26 cellular contexts compared by ENCODE assay signal in the genomic region with DNA sequence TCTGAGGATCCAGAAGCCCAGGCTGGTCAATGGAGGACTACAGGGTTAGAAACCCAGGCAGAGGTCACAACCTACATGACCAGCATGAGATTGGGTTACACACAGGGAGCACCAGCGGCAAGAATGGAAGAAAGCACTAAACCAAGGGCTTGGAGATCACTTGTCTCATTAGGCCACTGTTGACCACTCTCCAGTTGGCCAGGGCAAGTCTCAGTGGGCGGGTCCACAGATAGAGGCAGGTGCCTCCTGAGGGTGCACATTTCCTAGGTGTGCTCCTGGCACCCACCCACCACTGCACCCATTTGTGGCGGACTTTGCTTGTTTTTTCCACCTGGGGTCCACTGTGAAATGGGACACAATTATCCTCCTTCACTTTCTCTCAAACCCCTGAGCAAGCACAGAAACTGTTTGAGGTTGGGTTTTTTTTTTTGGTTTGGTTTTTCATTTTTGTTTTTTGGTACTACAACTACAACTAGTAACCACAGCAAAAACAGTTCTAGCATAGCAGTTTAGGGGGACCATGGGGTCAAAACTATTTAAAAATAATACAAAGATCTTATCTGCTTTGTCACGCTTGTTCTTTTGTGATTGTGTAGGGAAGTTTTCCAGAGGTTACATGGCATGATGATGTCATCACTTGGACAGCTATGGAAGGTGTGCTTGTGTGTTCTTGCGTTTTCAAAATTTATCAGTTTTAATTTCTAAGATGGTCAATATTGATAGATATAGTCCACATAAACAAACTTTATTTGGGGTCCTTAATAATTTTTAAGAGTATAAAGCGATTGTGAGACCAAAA. TPM values are rescaled to one million over a fixed set of nuclear protein-coding genes. Genes with fewer than 3 reads are reported as not detected.
DNase-seq lines count a peak whose midpoint lies in the region; ATAC-seq and TF ChIP-seq lines count a peak whose summit lies in the region.
"Had no signal": no experiment of that assay in that cellular context is flagged by ENCODE, and none has a peak within 500 bp of the region (broad histone marks: within the 10 kb centered on the region; RNA-seq: fewer than 3 reads in every experiment).

No MANE protein-coding gene starts in this region.

- ATAC-seq in GM21723 (IDR thresholded peaks at IDR 0.05; ENCODE audit: unreplicated experiment) = peak; percentile 49
- no peak for ATAC-seq in sciatic nerve
- no peak for ATAC-seq in HG03039 (IDR thresholded peaks at IDR 0.05; ENCODE audit: unreplicated experiment)
- no peak for ATAC-seq in CD4-positive, alpha-beta T cell (ENCODE audit: poor library complexity)
- ATAC-seq: activated naive CD4-positive, alpha-beta T cell treated with anti-CD3 and anti-CD28 coated beads, Interleukin-2, amount 50 U/mL, for 72 hours; stimulated activated naive CD8-positive, alpha-beta T cell treated with anti-CD3 and anti-CD28 coated beads, Interleukin-15, amount 100 ng/mL, for 72 hours had no signal

- no peaks in the 10 kb centered on the region for H3K79me2 ChIP-seq in MM.1S (ENCODE audit: low read length)

- intact Hi-C loops in sciatic nerve (cut with DNase I) = no loop called here
- intact Hi-C loops in CD4-positive, alpha-beta T cell (cut with DNase I, micrococcal nuclease) = no loop called here

- no peak overlapping the region for H2AFZ ChIP-seq in MM.1S (ENCODE audit: low read length)

- no peaks in the 10 kb centered on the region for H3K4me1 Mint-ChIP-seq in CD4-positive, alpha-beta T cell (ENCODE audit: low read depth)

- no peaks in the 10 kb centered on the region for H3K36me3 ChIP-seq in MM.1S (replicated peaks; ENCODE audit: insufficient read depth, low read length)

- H3K4me2 ChIP-seq in MM.1S (ENCODE audit: low read depth, low read length) = peak overlapping the region; percentile 9; the same call in 1 of the 2 replicates

- no peaks in the 10 kb centered on the region for H3K9me3 ChIP-seq in MM.1S (replicated peaks; ENCODE audit: insufficient read depth, low read length)
- H3K9me3 ChIP-seq in CD4-positive, alpha-beta T cell (ENCODE audit: control insufficient read depth, low read length) = no peaks in the 10 kb centered on the region
- H3K9me3 ChIP-seq: sigmoid colon, thyroid gland had no signal

- no peaks in the 10 kb centered on the region for H3K27me3 Mint-ChIP-seq in CD4-positive, alpha-beta T cell
- H3K27me3 Mint-ChIP-seq: stimulated activated naive CD8-positive, alpha-beta T cell treated with anti-CD3 and anti-CD28 coated beads, Interleukin-15, amount 100 ng/mL, for 72 hours had no signal

- H3K9me2 ChIP-seq in MM.1S (replicated peaks; ENCODE audit: insufficient read depth, low read length) = no peaks in the 10 kb centered on the region

- H3F3A ChIP-seq in MM.1S (ENCODE audit: insufficient read depth, low read length) = 0 out of 2 replicates have a peak, but pooled peaks cover 5% of the 10 kb centered on the region

- POLR2A ChIA-PET in CD4-positive, alpha-beta T cell (lab: Charles Lee) = no interaction called here

- H4K20me1 ChIP-seq in MM.1S (ENCODE audit: insufficient read depth, low read length) = no peaks in the 10 kb centered on the region

- CTCF ChIA-PET in CD4-positive, alpha-beta T cell (lab: Charles Lee) = no interaction called here

- DNase-seq in MM.1S = peak; percentile 37
- peak; percentile 33 for DNase-seq in dermis blood vessel endothelial cell
- peak; percentile 51 for DNase-seq in sciatic nerve (ENCODE audit: low spot score)
- no peak for DNase-seq in NCI-H2081 treated with DMSO at 0.1 percent for 48 hours (lab: John Stamatoyannopoulos, UW)
- DNase-seq in CD4-positive, alpha-beta T cell = no peak
- DNase-seq: activated CD4-positive, alpha-beta T cell treated with anti-CD3 and anti-CD28 coated beads for 4 hours; anterior cingulate cortex; caudate nucleus; CD8-positive, alpha-beta memory T cell; H9; NCI-H2029 treated with DMSO at 0.1 percent for 48 hours; SIG-M5; sigmoid colon; stimulated activated CD4-positive, alpha-beta T cell treated with anti-CD3 and anti-CD28 coated beads, Interleukin-15, amount 100 ng/mL, for 24 hours; stimulated activated naive CD8-positive, alpha-beta T cell treated with anti-CD3 and anti-CD28 coated beads, Interleukin-15, amount 100 ng/mL, for 72 hours; thyroid gland had no signal

- peaks cover 48% of the 10 kb centered on the region for H3K36me3 Mint-ChIP-seq in CD4-positive, alpha-beta T cell (ENCODE audit: low read depth)
- H3K36me3 Mint-ChIP-seq: activated naive CD4-positive, alpha-beta T cell treated with anti-CD3 and anti-CD28 coated beads, Interleukin-2, amount 50 U/mL, for 72 hours had no signal

- no peak overlapping the region for H3K27ac ChIP-seq in MM.1S (ENCODE audit: low read length)
- H3K27ac ChIP-seq in CD4-positive, alpha-beta T cell (ENCODE audit: low read depth, low read length) = no peak overlapping the region
- H3K27ac ChIP-seq: sigmoid colon, thyroid gland had no signal

- no peak for TF ChIP-seq CTCF in MM.1S (IDR thresholded peaks at IDR 0.05; ENCODE audit: low read length)
- no peak for TF ChIP-seq CTCF in CD4-positive, alpha-beta T cell (IDR thresholded peaks at IDR 0.05)

- H3K4me3 ChIP-seq in MM.1S (ENCODE audit: low read length) = no peak overlapping the region
- H3K4me3 ChIP-seq: lung, sigmoid colon, thyroid gland had no signal

- H3K27me3 ChIP-seq in MM.1S (replicated peaks; ENCODE audit: insufficient read depth, low read length) = peaks cover 5% of the 10 kb centered on the region; the same call in 1 of the 2 replicates
- H3K27me3 ChIP-seq in CD4-positive, alpha-beta T cell (ENCODE audit: control insufficient read depth, insufficient read depth, low read length) = no peaks in the 10 kb centered on the region
- H3K27me3 ChIP-seq: sigmoid colon, thyroid gland had no signal

- peaks cover 23% of the 10 kb centered on the region for H3K4me1 ChIP-seq in MM.1S (ENCODE audit: low read length)
- H3K4me1 ChIP-seq: thyroid gland had no signal

- no peaks in the 10 kb centered on the region for H3K9me3 Mint-ChIP-seq in CD4-positive, alpha-beta T cell
- H3K9me3 Mint-ChIP-seq: activated naive CD4-positive, alpha-beta T cell treated with anti-CD3 and anti-CD28 coated beads, Interleukin-2, amount 50 U/mL, for 72 hours; CD8-positive, alpha-beta memory T cell; dendritic cell treated with granulocyte-macrophage colony-stimulating factor and Interleukin-4, amounts not matched to agents 40 ng/mL and 50 ng/mL, for 4 days; H9; neural crest cell; stimulated activated naive CD8-positive, alpha-beta T cell treated with anti-CD3 and anti-CD28 coated beads, Interleukin-15, amount 100 ng/mL, for 72 hours had no signal

- H3K27ac Mint-ChIP-seq in CD4-positive, alpha-beta T cell = no peak overlapping the region
- H3K27ac Mint-ChIP-seq: dendritic cell treated with granulocyte-macrophage colony-stimulating factor and Interleukin-4, amounts not matched to agents 40 ng/mL and 50 ng/mL, for 4 days; H9; stimulated activated naive CD8-positive, alpha-beta T cell treated with anti-CD3 and anti-CD28 coated beads, Interleukin-15, amount 100 ng/mL, for 72 hours had no signal

- no peak overlapping the region for H3K9ac ChIP-seq in MM.1S (ENCODE audit: low read length)

- no peak overlapping the region for H3K4me3 Mint-ChIP-seq in CD4-positive, alpha-beta T cell
- H3K4me3 Mint-ChIP-seq: CD8-positive, alpha-beta memory T cell; dendritic cell treated with granulocyte-macrophage colony-stimulating factor and Interleukin-4, amounts not matched to agents 40 ng/mL and 50 ng/mL, for 4 days; H9; neural crest cell; stimulated activated naive CD8-positive, alpha-beta T cell treated with anti-CD3 and anti-CD28 coated beads, Interleukin-15, amount 100 ng/mL, for 72 hours had no signal

RNA-seq across cellular contexts. Expression of a gene that starts 6.1 kb away (rescaled TPM):
- total RNA-seq in dermis blood vessel endothelial cell (2.7 and 10.8 TPM in 2 replicates), sciatic nerve (41.8 TPM)
- 1 to 10 TPM; 1.2 to 4.2 TPM for total RNA-seq in CD4-positive, alpha-beta T cell

RNA-seq across cellular contexts. Expression of a gene that starts 14.6 kb away (rescaled TPM):
- total RNA-seq in dermis blood vessel endothelial cell (0.19 TPM in 1 of 2 replicates, not detected in the other), sciatic nerve (6.3 TPM)
- 1 to 10 TPM in 1 of 2 experiments, under 1 TPM in 1; 0.81 to 1.3 TPM for total RNA-seq in CD4-positive, alpha-beta T cell
- total RNA-seq: glomerular endothelial cell, kidney epithelial cell had no signal

RNA-seq across cellular contexts. Expression of a gene that starts 17.3 kb away (rescaled TPM):
- total RNA-seq in dermis blood vessel endothelial cell (5.8 and 11.5 TPM in 2 replicates), sciatic nerve (31.2 TPM)
- total RNA-seq in CD4-positive, alpha-beta T cell = 10 to 100 TPM; 10.9 to 12.6 TPM

RNA-seq across cellular contexts. Expression of a gene that starts 31.0 kb away (rescaled TPM):
- total RNA-seq in dermis blood vessel endothelial cell (not detected in 2 replicates), sciatic nerve (not detected)
- not detected for total RNA-seq in CD4-positive, alpha-beta T cell
- total RNA-seq: activated naive CD4-positive, alpha-beta T cell treated with anti-CD3 and anti-CD28 coated beads, Interleukin-2, amount 50 U/mL, for 72 hours; CD8-positive, alpha-beta memory T cell; G401; glomerular endothelial cell; H9; kidney epithelial cell; mucosa of gallbladder; sigmoid colon; thyroid gland had no signal

RNA-seq across cellular contexts. Expression of a gene that starts 31.5 kb away (rescaled TPM):
- total RNA-seq in dermis blood vessel endothelial cell (under 0.01 and 0.23 TPM in 2 replicates), sciatic nerve (31.7 TPM)
- total RNA-seq in CD4-positive, alpha-beta T cell = 1 to 10 TPM; 8.9 to 9.6 TPM

Comparison
In these comparisons a context has a peak if more than half of its experiments do, and no peak if none do; other contexts are left out.
1. DNase-seq: peak in MM.1S (single experiment), dermis blood vessel endothelial cell (single experiment) and sciatic nerve (single experiment); none in NCI-H2081 treated with DMSO at 0.1 percent for 48 hours (single experiment) and CD4-positive, alpha-beta T cell (0 of 10).